1 cellular context compared by ENCODE assay signal in the genomic region with DNA sequence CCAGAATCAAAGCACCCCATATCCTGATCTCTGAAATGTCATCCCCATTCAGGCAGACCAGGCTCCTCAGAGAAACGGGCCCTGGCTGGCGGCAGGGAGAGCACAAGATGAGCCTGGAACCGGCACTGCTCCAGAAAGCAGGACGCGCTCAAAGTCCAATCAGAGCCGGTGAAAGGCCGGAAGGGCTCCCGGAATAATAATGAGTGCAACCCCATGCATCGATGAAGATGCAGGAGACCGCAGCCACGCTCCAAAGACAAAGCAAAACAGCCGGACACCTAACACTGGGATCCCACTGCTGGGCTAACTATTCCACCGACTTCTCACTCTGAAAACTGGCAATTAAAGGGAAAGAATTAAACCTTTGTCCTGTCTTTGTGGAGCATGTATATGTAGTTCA.
A peak's percentile ranks its signal among the peaks of the same experiment; 100 is the strongest.
TF ChIP-seq lines count a peak whose summit lies in the region.

No MANE protein-coding gene starts in this region.

TF ChIP-seq in GM23338, 12 proteins besides CTCF, POLR2A, EP300 and RAD21 (continued from another document):
- TF ChIP-seq, protein P1, sequence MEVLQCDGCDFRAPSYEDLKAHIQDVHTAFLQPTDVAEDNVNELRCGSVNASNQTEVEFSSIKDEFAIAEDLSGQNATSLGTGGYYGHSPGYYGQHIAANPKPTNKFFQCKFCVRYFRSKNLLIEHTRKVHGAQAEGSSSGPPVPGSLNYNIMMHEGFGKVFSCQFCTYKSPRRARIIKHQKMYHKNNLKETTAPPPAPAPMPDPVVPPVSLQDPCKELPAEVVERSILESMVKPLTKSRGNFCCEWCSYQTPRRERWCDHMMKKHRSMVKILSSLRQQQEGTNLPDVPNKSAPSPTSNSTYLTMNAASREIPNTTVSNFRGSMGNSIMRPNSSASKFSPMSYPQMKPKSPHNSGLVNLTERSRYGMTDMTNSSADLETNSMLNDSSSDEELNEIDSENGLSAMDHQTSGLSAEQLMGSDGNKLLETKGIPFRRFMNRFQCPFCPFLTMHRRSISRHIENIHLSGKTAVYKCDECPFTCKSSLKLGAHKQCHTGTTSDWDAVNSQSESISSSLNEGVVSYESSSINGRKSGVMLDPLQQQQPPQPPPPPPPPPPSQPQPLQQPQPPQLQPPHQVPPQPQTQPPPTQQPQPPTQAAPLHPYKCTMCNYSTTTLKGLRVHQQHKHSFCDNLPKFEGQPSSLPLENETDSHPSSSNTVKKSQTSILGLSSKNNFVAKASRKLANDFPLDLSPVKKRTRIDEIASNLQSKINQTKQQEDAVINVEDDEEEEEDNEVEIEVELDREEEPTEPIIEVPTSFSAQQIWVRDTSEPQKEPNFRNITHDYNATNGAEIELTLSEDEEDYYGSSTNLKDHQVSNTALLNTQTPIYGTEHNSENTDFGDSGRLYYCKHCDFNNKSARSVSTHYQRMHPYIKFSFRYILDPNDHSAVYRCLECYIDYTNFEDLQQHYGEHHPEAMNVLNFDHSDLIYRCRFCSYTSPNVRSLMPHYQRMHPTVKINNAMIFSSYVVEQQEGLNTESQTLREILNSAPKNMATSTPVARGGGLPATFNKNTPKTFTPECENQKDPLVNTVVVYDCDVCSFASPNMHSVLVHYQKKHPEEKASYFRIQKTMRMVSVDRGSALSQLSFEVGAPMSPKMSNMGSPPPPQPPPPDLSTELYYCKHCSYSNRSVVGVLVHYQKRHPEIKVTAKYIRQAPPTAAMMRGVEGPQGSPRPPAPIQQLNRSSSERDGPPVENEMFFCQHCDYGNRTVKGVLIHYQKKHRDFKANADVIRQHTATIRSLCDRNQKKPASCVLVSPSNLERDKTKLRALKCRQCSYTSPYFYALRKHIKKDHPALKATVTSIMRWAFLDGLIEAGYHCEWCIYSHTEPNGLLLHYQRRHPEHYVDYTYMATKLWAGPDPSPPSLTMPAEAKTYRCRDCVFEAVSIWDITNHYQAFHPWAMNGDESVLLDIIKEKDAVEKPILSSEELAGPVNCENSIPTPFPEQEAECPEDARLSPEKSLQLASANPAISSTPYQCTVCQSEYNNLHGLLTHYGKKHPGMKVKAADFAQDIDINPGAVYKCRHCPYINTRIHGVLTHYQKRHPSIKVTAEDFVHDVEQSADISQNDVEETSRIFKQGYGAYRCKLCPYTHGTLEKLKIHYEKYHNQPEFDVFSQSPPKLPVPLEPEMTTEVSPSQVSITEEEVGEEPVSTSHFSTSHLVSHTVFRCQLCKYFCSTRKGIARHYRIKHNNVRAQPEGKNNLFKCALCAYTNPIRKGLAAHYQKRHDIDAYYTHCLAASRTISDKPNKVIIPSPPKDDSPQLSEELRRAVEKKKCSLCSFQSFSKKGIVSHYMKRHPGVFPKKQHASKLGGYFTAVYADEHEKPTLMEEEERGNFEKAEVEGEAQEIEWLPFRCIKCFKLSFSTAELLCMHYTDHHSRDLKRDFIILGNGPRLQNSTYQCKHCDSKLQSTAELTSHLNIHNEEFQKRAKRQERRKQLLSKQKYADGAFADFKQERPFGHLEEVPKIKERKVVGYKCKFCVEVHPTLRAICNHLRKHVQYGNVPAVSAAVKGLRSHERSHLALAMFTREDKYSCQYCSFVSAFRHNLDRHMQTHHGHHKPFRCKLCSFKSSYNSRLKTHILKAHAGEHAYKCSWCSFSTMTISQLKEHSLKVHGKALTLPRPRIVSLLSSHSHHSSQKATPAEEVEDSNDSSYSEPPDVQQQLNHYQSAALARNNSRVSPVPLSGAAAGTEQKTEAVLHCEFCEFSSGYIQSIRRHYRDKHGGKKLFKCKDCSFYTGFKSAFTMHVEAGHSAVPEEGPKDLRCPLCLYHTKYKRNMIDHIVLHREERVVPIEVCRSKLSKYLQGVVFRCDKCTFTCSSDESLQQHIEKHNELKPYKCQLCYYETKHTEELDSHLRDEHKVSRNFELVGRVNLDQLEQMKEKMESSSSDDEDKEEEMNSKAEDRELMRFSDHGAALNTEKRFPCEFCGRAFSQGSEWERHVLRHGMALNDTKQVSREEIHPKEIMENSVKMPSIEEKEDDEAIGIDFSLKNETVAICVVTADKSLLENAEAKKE (CRISPR knock-in tag; IDR thresholded peaks at IDR 0.05), result 0 out of 2 replicates have a peak, but pooled peaks have one; percentile 61
- TF ChIP-seq, protein P2, sequence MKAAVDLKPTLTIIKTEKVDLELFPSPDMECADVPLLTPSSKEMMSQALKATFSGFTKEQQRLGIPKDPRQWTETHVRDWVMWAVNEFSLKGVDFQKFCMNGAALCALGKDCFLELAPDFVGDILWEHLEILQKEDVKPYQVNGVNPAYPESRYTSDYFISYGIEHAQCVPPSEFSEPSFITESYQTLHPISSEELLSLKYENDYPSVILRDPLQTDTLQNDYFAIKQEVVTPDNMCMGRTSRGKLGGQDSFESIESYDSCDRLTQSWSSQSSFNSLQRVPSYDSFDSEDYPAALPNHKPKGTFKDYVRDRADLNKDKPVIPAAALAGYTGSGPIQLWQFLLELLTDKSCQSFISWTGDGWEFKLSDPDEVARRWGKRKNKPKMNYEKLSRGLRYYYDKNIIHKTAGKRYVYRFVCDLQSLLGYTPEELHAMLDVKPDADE (IDR thresholded peaks at IDR 0.05), result no peak
